In genomic region chr20:6122873-6123649, GRCh38 we compare ENCODE assay signal across 8 cellular contexts. TPM values are rescaled to one million over a fixed set of nuclear protein-coding genes. Genes with fewer than 3 reads are reported as not detected.
DNase-seq lines count a peak whose midpoint lies in the region; ATAC-seq and TF ChIP-seq lines count a peak whose summit lies in the region.

Gene FERMT1, minus strand, starts transcription at chr20:6123030. Its CDS starts 3,476 bp downstream, at chr20:6119554.

- peaks cover 3% of the 10 kb centered on the region for H3K4me1 ChIP-seq in ovary (ENCODE audit: insufficient read depth)

- no peaks in the 10 kb centered on the region for H3K9me3 Mint-ChIP-seq in activated T-helper 17 cell treated with anti-CD3 and anti-CD28 coated beads, Interleukin-2, amount 50 U/mL, for 72 hours

- H3K27me3 ChIP-seq in ovary = no peaks in the 10 kb centered on the region

- peak within 1 kb of the TSS; percentile 33 for H3K4me3 Mint-ChIP-seq in activated T-helper 17 cell treated with anti-CD3 and anti-CD28 coated beads, Interleukin-2, amount 50 U/mL, for 72 hours

- H3K36me3 ChIP-seq in ovary = no peaks in the 10 kb centered on the region

- no peak for TF ChIP-seq EP300 in ovary (IDR thresholded peaks at IDR 0.05)

- WGBS in ovary, 3 donors = 4 to 6% (median 5%) methylated on average over 42 to 55 of the region's 55 CpGs

- peaks cover 46% of the 10 kb centered on the region for H3K27me3 Mint-ChIP-seq in activated T-helper 17 cell treated with anti-CD3 and anti-CD28 coated beads, Interleukin-2, amount 50 U/mL, for 72 hours

- no peak for TF ChIP-seq POLR2A in ovary (IDR thresholded peaks at IDR 0.05)

- intact Hi-C loops in ovary (cut with DNase I) = no loop called here

- no peak within 1 kb of the TSS for H3K27ac Mint-ChIP-seq in activated T-helper 17 cell treated with anti-CD3 and anti-CD28 coated beads, Interleukin-2, amount 50 U/mL, for 72 hours

- no peaks in the 10 kb centered on the region for H3K9me3 ChIP-seq in ovary

- H3K4me3 ChIP-seq in ovary = peak within 1 kb of the TSS; percentile 60

- peak; percentile 64 to 85 for DNase-seq in NCI-H2081 (lab: John Stamatoyannopoulos, UW)
- DNase-seq in NCI-H2081 treated with DMSO at 0.1 percent for 48 hours (lab: John Stamatoyannopoulos, UW) = no peak
- peak; percentile 60 for DNase-seq in NCI-H345 treated with DMSO at 0.1 percent for 48 hours (lab: John Stamatoyannopoulos, UW; ENCODE audit: unreplicated experiment)
- peak; percentile 76 for DNase-seq in glomerular visceral epithelial cell (ENCODE audit: extremely low spot score)
- DNase-seq in ovary = peak; percentile 48 to 75 (median 52)
- DNase-seq in GM19240 (ENCODE audit: insufficient read length, low spot score) = no peak

- peak within 1 kb of the TSS; percentile 34 to 79 for H3K27ac ChIP-seq in ovary

- TF ChIP-seq CTCF in ovary (IDR thresholded peaks at IDR 0.05) = no peak

- no peaks in the 10 kb centered on the region for H3K4me1 Mint-ChIP-seq in activated T-helper 17 cell treated with anti-CD3 and anti-CD28 coated beads, Interleukin-2, amount 50 U/mL, for 72 hours

- no peaks in the 10 kb centered on the region for H3K36me3 Mint-ChIP-seq in activated T-helper 17 cell treated with anti-CD3 and anti-CD28 coated beads, Interleukin-2, amount 50 U/mL, for 72 hours (ENCODE audit: low read depth)

- peak; percentile 59 for ATAC-seq in HG02870 (IDR thresholded peaks at IDR 0.05; ENCODE audit: unreplicated experiment)
- ATAC-seq in activated T-helper 17 cell treated with anti-CD3 and anti-CD28 coated beads, Interleukin-2, amount 50 U/mL, for 72 hours (replicated peaks) = peak; percentile 68

RNA-seq across cellular contexts. Expression of gene FERMT1, which starts in this region (rescaled TPM):
- total RNA-seq in activated T-helper 17 cell treated with anti-CD3 and anti-CD28 coated beads, Interleukin-2, amount 50 U/mL, for 72 hours = under 1 TPM; 0.13 to 0.48 TPM
- total RNA-seq in ovary = 10 to 100 TPM in 1 of 7 donors, 1 to 10 TPM in 6; 1.1 to 10.4 (median 5.9) TPM
- 1 to 10 TPM; 2.2 to 4.7 TPM for polyA plus RNA-seq in ovary

Comparison
In these comparisons a context has a peak if more than half of its experiments do, and no peak if none do; other contexts are left out.
1. DNase-seq: peak in NCI-H2081 (2 of 2), NCI-H345 treated with DMSO at 0.1 percent for 48 hours (single experiment), glomerular visceral epithelial cell (single experiment) and ovary (5 of 5); none in NCI-H2081 treated with DMSO at 0.1 percent for 48 hours (single experiment) and GM19240 (single experiment).
2. Peak in ATAC-seq in activated T-helper 17 cell treated with anti-CD3 and anti-CD28 coated beads, Interleukin-2, amount 50 U/mL, for 72 hours; RNA of the gene not detected or under 1 TPM.